Comparison of ENCODE assay signal across 12 cellular contexts in the genomic region with DNA sequence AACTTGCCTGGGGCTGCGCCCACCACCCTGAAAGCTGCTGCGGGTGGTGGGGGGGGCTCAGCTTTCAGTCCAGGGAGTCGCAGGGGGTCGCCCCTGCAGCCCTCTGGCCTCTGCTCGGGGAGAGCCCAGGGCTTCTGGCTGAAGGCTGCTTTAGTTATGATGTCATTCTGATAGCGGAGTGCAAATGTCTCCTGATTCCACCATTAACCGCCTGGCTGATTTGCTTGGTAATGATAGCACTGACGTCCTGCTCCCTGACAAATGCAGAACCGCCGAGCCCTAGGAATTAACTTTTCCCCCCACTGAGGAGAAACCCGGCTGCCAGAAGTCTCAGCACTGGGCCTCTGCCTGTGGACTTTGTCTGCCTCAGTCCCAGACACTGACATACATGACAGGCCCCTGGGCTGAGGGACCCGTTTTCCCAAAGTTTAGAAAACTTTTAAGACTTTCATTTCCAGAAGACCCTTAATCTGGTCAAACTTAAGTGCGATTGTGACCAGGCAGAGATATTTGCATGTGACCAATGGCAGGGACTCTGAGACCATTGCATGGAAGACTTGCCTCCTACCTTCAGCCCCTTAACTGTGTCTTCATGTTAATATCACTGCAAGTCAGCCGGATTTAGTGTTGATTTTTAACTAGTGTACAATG.
DNase-seq lines count a peak whose midpoint lies in the region; ATAC-seq, FAIRE-seq and TF ChIP-seq lines count a peak whose summit lies in the region.
"Had no signal": no experiment of that assay in that cellular context is flagged by ENCODE, and none has a peak within 500 bp of the region (broad histone marks: within the 10 kb centered on the region; RNA-seq: fewer than 3 reads in every experiment).

No MANE protein-coding gene starts in this region.

- TF ChIP-seq POLR2A in A549 (IDR thresholded peaks at IDR 0.05; ENCODE audit: low read length) (no peak), IMR-90 (IDR thresholded peaks at IDR 0.05; ENCODE audit: low read depth, low read length) (no peak), H1 (IDR thresholded peaks at IDR 0.05; ENCODE audit: control extremely low read depth in 1 of 2, low read depth in 2 of 2, low read length in 2 of 2) (no peak), prostate gland (IDR thresholded peaks at IDR 0.05) (no peak)

- no peak overlapping the region for H2BK15ac ChIP-seq in IMR-90 (ENCODE audit: low read depth, low read length)
- no peak overlapping the region for H2BK15ac ChIP-seq in H1 (ENCODE audit: low read length)

- H3K4me1 ChIP-seq in A549 (peaks cover 37% of the 10 kb centered on the region), IMR-90 (ENCODE audit: control insufficient read depth, insufficient read depth, low read length) (peaks cover 4% of the 10 kb centered on the region; the same call in 1 of the 2 replicates), H1 (replicated peaks in 1 of 4; ENCODE audit: control insufficient read depth in 3 of 4, insufficient read depth in 4 of 4, low read length in 3 of 4) (peaks cover 0 to 12% (median 5%) of the 10 kb centered on the region in 4 experiments; a peak in 6 of 7 replicates), mesodermal cell (ENCODE audit: control insufficient read depth, insufficient read depth, low read length, poor library complexity, severe bottlenecking) (peaks cover 15% of the 10 kb centered on the region), prostate gland (replicated peaks) (peaks cover 11% of the 10 kb centered on the region)

- H3K4me3 ChIP-seq in A549 (no peak overlapping the region), IMR-90 (ENCODE audit: insufficient read depth, low read depth, low read length) (no peak overlapping the region), H1 (ENCODE audit: extremely low read depth in 1 of 4, insufficient read depth in 2 of 4, low read depth in 3 of 4, low read length in 4 of 4) (peak overlapping the region; percentile 29 to 77 (median 48); a peak in 5 of 8 replicates), mesodermal cell (ENCODE audit: extremely low read depth, insufficient read depth, low read length, poor library complexity, severe bottlenecking) (peak overlapping the region; percentile 42), prostate gland (no peak overlapping the region)
- H3K4me3 ChIP-seq: lung had no signal

- in situ Hi-C loops in IMR-90 (cut with MboI; ENCODE audit: low sequenced_read_pairs) = no loop called here

- peaks cover 63% of the 10 kb centered on the region for H3K27me3 Mint-ChIP-seq in activated CD4-positive, alpha-beta memory T cell treated with anti-CD3 and anti-CD28 coated beads, Interleukin-2, amount 10 ng/mL, durations not matched to agents 7 days and 5 days

- H3K36me3 Mint-ChIP-seq in activated CD4-positive, alpha-beta memory T cell treated with anti-CD3 and anti-CD28 coated beads, Interleukin-2, amount 10 ng/mL, durations not matched to agents 7 days and 5 days (ENCODE audit: low read depth) = peaks cover 7% of the 10 kb centered on the region

- no peak overlapping the region for H2BK20ac ChIP-seq in IMR-90 (ENCODE audit: low read depth, low read length)
- H2BK20ac ChIP-seq in H1 (ENCODE audit: low read length) = no peak overlapping the region

- H3K9me3 Mint-ChIP-seq in activated CD4-positive, alpha-beta memory T cell treated with anti-CD3 and anti-CD28 coated beads, Interleukin-2, amount 10 ng/mL, durations not matched to agents 7 days and 5 days = no peaks in the 10 kb centered on the region
- H3K9me3 Mint-ChIP-seq: activated T-cell treated with anti-CD3 and anti-CD28 coated beads, Interleukin-2, amount 50 U/mL, for 72 hours had no signal

- no peak overlapping the region for H3K18ac ChIP-seq in IMR-90 (ENCODE audit: low read depth, low read length)
- no peak overlapping the region for H3K18ac ChIP-seq in H1 (ENCODE audit: extremely low read depth, low read length)

- peaks cover 50% of the 10 kb centered on the region for H3K27me3 ChIP-seq in IMR-90 (ENCODE audit: control insufficient read depth, insufficient read depth, low read length)
- H3K27me3 ChIP-seq in H1 (replicated peaks in 1 of 4; ENCODE audit: control insufficient read depth in 3 of 4, extremely low read depth in 1 of 4, insufficient read depth in 3 of 4, low read length in 3 of 4) = peaks cover 15 to 66% (median 62%) of the 10 kb centered on the region in 4 experiments
- peaks cover 13% of the 10 kb centered on the region for H3K27me3 ChIP-seq in prostate gland (replicated peaks; ENCODE audit: insufficient read depth)

- DNase-seq in A549 (ENCODE audit: low read depth in 1 of 2, low spot score in 1 of 2) = no peak
- peak; percentile 4 for DNase-seq in IMR-90
- DNase-seq in H1 (ENCODE audit: low read depth in 1 of 2, low spot score in 2 of 2) = peak in 1 of 2 experiments; percentile 48
- no peak for DNase-seq in prostate gland (ENCODE audit: low spot score)
- DNase-seq in activated CD4-positive, alpha-beta memory T cell treated with anti-CD3 and anti-CD28 coated beads, Interleukin-2, amount 10 ng/mL, durations not matched to agents 7 days and 5 days = no peak
- DNase-seq in occipital lobe (lab: John Stamatoyannopoulos, UW) = no peak
- DNase-seq: activated T-cell treated with anti-CD3 and anti-CD28 coated beads, Interleukin-2, amount 50 U/mL, for 72 hours had no signal

- H2BK12ac ChIP-seq in H1 (ENCODE audit: low read depth, low read length) = no peak overlapping the region

- H4K20me1 ChIP-seq in IMR-90 (ENCODE audit: insufficient read depth, low read length) = no peaks in the 10 kb centered on the region
- no peaks in the 10 kb centered on the region for H4K20me1 ChIP-seq in H1 (replicated peaks in 1 of 2; ENCODE audit: control insufficient read depth in 1 of 2, insufficient read depth in 2 of 2, low read length in 2 of 2)

- no peaks in the 10 kb centered on the region for H3K79me2 ChIP-seq in H1 (ENCODE audit: control insufficient read depth in 1 of 2, insufficient read depth in 2 of 2, low read length in 2 of 2)

- TF ChIP-seq CTCF in A549 (IDR thresholded peaks at IDR 0.05) (no peak), IMR-90 (conservative IDR thresholded peaks at IDR 0.05; ENCODE audit: low read depth, low read length) (no peak), H1 (IDR thresholded peaks at IDR 0.05; ENCODE audit: control extremely low read depth in 1 of 3, insufficient read depth in 1 of 3, low read depth in 1 of 3, low read length in 3 of 3) (no peak), prostate gland (IDR thresholded peaks at IDR 0.05) (no peak)

- dilution Hi-C loops in IMR-90 (cut with HindIII; ENCODE audit: low sequenced_read_pairs, unreplicated experiment) = no loop called here

- no peak overlapping the region for H2AK9ac ChIP-seq in IMR-90 (replicated peaks; ENCODE audit: low read depth, low read length, poor library complexity)

- POLR2A ChIA-PET in A549 (lab: Yijun Ruan, JAX) (no interaction called here), IMR-90 (lab: Charles Lee; ENCODE audit: unreplicated experiment) (no interaction called here), H1 (lab: Charles Lee; ENCODE audit: partially characterized antibody) (no interaction called here)
- POLR2A ChIA-PET in activated CD4-positive, alpha-beta memory T cell treated with anti-CD3 and anti-CD28 coated beads, Interleukin-2, amount 10 ng/mL, durations not matched to agents 7 days and 5 days (lab: Charles Lee) = no interaction called here

- no peak overlapping the region for H2AK5ac ChIP-seq in IMR-90 (ENCODE audit: low read depth, low read length)
- no peak overlapping the region for H2AK5ac ChIP-seq in H1 (ENCODE audit: low read depth, low read length)

- H4K8ac ChIP-seq in IMR-90 (ENCODE audit: low read depth in 2 of 2, low read length in 2 of 2) (no peak overlapping the region), H1 (ENCODE audit: extremely low read depth, insufficient read depth, low read length) (no peak overlapping the region; the same call in 1 of the 2 replicates)

- ATAC-seq in A549 (no peak), IMR-90 (ENCODE audit: low read depth) (no peak), GM19395 (IDR thresholded peaks at IDR 0.05; ENCODE audit: unreplicated experiment) (no peak)
- ATAC-seq: activated T-cell treated with anti-CD3 and anti-CD28 coated beads, Interleukin-2, amount 50 U/mL, for 72 hours had no signal

- H3K9me3 ChIP-seq in A549 = no peaks in the 10 kb centered on the region
- no peaks in the 10 kb centered on the region for H3K9me3 ChIP-seq in IMR-90 (ENCODE audit: control insufficient read depth, insufficient read depth, low read length)
- H3K9me3 ChIP-seq in H1 (ENCODE audit: insufficient read depth in 2 of 2, low read depth in 1 of 2, low read length in 1 of 2) = no peaks in the 10 kb centered on the region
- no peaks in the 10 kb centered on the region for H3K9me3 ChIP-seq in mesodermal cell (ENCODE audit: control insufficient read depth, low read length)
- no peaks in the 10 kb centered on the region for H3K9me3 ChIP-seq in prostate gland

- no peaks in the 10 kb centered on the region for H3K36me3 ChIP-seq in IMR-90 (ENCODE audit: control insufficient read depth, insufficient read depth, low read length)
- no peaks in the 10 kb centered on the region for H3K36me3 ChIP-seq in H1 (ENCODE audit: control insufficient read depth in 2 of 4, insufficient read depth in 4 of 4, low read length in 3 of 4)
- H3K36me3 ChIP-seq in mesodermal cell (ENCODE audit: control insufficient read depth, insufficient read depth, low read length) = no peaks in the 10 kb centered on the region
- H3K36me3 ChIP-seq in prostate gland = no peaks in the 10 kb centered on the region

- no peak overlapping the region for H4K5ac ChIP-seq in IMR-90 (ENCODE audit: low read depth, low read length)
- H4K5ac ChIP-seq in H1 (ENCODE audit: insufficient read length, low read depth, low read length) = no peak overlapping the region

- no peak overlapping the region for H3K27ac Mint-ChIP-seq in activated CD4-positive, alpha-beta memory T cell treated with anti-CD3 and anti-CD28 coated beads, Interleukin-2, amount 10 ng/mL, durations not matched to agents 7 days and 5 days
- H3K27ac Mint-ChIP-seq: activated T-cell treated with anti-CD3 and anti-CD28 coated beads, Interleukin-2, amount 50 U/mL, for 72 hours had no signal

- no peak for TF ChIP-seq RAD21 in A549 (conservative IDR thresholded peaks at IDR 0.05 in 1 of 2, IDR thresholded peaks at IDR 0.05 in 1 of 2)
- no peak for TF ChIP-seq RAD21 in IMR-90 (IDR thresholded peaks at IDR 0.05; ENCODE audit: low read length)
- no peak for TF ChIP-seq RAD21 in H1 (IDR thresholded peaks at IDR 0.05 in 1 of 2, conservative IDR thresholded peaks at IDR 0.05 in 1 of 2; ENCODE audit: low read depth in 2 of 2, low read length in 2 of 2)

- H3K23ac ChIP-seq in IMR-90 (ENCODE audit: low read depth, low read length) (no peak overlapping the region), H1 (ENCODE audit: insufficient read length) (no peak overlapping the region)

- H3K79me1 ChIP-seq in IMR-90 (ENCODE audit: low read depth in 1 of 2, low read length in 2 of 2) = no peaks in the 10 kb centered on the region
- H3K79me1 ChIP-seq in H1 (ENCODE audit: low read depth, low read length) = no peaks in the 10 kb centered on the region

- no TSS peak for BruUV-seq in IMR-90 (replicated peaks; lab: Mats Ljungman, UMichigan)

- no peak overlapping the region for H3K4ac ChIP-seq in IMR-90 (ENCODE audit: low read depth, low read length)
- no peak overlapping the region for H3K4ac ChIP-seq in H1 (replicated peaks; ENCODE audit: insufficient read length, low read depth, low read length)

- CTCF ChIA-PET in A549 (lab: Yijun Ruan, JAX) = interaction anchor here (0.7 to 1.3 kb wide), 7 partner anchors 8 to 623 kb away, joined by 3 to 4 read pairs (median 3); a partner anchor contains a TSS
- CTCF ChIA-PET in IMR-90 (lab: Yijun Ruan, JAX) = interaction anchor here (0.6 kb wide), 1 partner anchor 323 kb away, joined by 4 read pairs; no protein-coding TSS in a partner anchor
- CTCF ChIA-PET in H1 (lab: Charles Lee; ENCODE audit: partially characterized antibody) = interaction anchor here (1.2 to 1.4 kb wide), 4 partner anchors 8 to 437 kb away, joined by 3 to 5 read pairs (median 4); no protein-coding TSS in a partner anchor
- CTCF ChIA-PET in activated CD4-positive, alpha-beta memory T cell treated with anti-CD3 and anti-CD28 coated beads, Interleukin-2, amount 10 ng/mL, durations not matched to agents 7 days and 5 days (lab: Charles Lee) = no interaction called here

- H2BK5ac ChIP-seq in IMR-90 (ENCODE audit: low read depth, low read length, poor library complexity, severe bottlenecking) = no peak overlapping the region
- no peak overlapping the region for H2BK5ac ChIP-seq in H1 (ENCODE audit: low read depth, low read length)

- TF ChIP-seq EP300 in A549 (IDR thresholded peaks at IDR 0.05) (no peak), H1 (IDR thresholded peaks at IDR 0.05; ENCODE audit: borderline replicate concordance in 1 of 2, low read depth in 2 of 2, low read length in 2 of 2) (no peak)

- peaks cover 17% of the 10 kb centered on the region for H3K23me2 ChIP-seq in H1 (ENCODE audit: low read depth, low read length)

- H4K91ac ChIP-seq in IMR-90 (ENCODE audit: insufficient read depth, low read depth, low read length) = no peak overlapping the region
- no peak overlapping the region for H4K91ac ChIP-seq in H1 (replicated peaks; ENCODE audit: insufficient read length, low read length)

- H3K4me1 Mint-ChIP-seq in activated CD4-positive, alpha-beta memory T cell treated with anti-CD3 and anti-CD28 coated beads, Interleukin-2, amount 10 ng/mL, durations not matched to agents 7 days and 5 days = peaks cover 23% of the 10 kb centered on the region

- no peaks in the 10 kb centered on the region for H3K9me1 ChIP-seq in IMR-90 (ENCODE audit: insufficient read depth, low read length)

- H2AFZ ChIP-seq in IMR-90 (replicated peaks; ENCODE audit: low read length, poor library complexity) (no peak overlapping the region), H1 (ENCODE audit: low read length) (no peak overlapping the region)

- H2BK120ac ChIP-seq in IMR-90 (ENCODE audit: low read depth, low read length) (no peak overlapping the region), H1 (replicated peaks; ENCODE audit: low read depth, low read length) (no peak overlapping the region)

- no peak overlapping the region for H3K9ac ChIP-seq in IMR-90 (ENCODE audit: low read depth, low read length)
- H3K9ac ChIP-seq in H1 (replicated peaks in 1 of 4; ENCODE audit: extremely low read depth in 1 of 4, low read depth in 3 of 4, low read length in 3 of 4) = no peak overlapping the region

- 48% methylated on average over 14 of the region's 14 CpGs for WGBS in A549 (ENCODE audit: missing lambda C conversion rate)
- no CpG with 5 or more reads among the region's 14 CpGs for WGBS in IMR-90 (ENCODE audit: extremely low coverage in 2 of 2, insufficient read length in 1 of 2), 2 experiments
- 17% methylated on average over 14 of the region's 14 CpGs; no CpG with 5 or more reads in 1 of the 2 experiments for WGBS in H1 (ENCODE audit: extremely low coverage in 1 of 2, insufficient coverage in 1 of 2, insufficient read length in 1 of 2, insufficient replicate concordance in 2 of 2, low coverage in 1 of 2, low lambda C conversion rate in 2 of 2, missing lambda C conversion rate in 1 of 2), 2 experiments
- WGBS in mesodermal cell (ENCODE audit: insufficient coverage in 2 of 2), 2 experiments = 13 to 17% methylated on average over 9 of the region's 14 CpGs
- 74% methylated on average over 14 of the region's 14 CpGs for WGBS in prostate gland

- no peak overlapping the region for H3K14ac ChIP-seq in IMR-90 (replicated peaks; ENCODE audit: low read depth, low read length)
- H3K14ac ChIP-seq in H1 (ENCODE audit: insufficient read length) = no peak overlapping the region

- FAIRE-seq in A549 (lab: Jason Lieb, UNC) = peak; percentile 84
- no peak for FAIRE-seq in H1 (lab: Jason Lieb, UNC)

- H3K4me2 ChIP-seq in A549 (no peak overlapping the region), IMR-90 (ENCODE audit: low read depth, low read length) (no peak overlapping the region), H1 (ENCODE audit: insufficient read depth in 1 of 2, low read depth in 2 of 2, low read length in 2 of 2) (peak overlapping the region; percentile 80 to 99)

- H3K56ac ChIP-seq in IMR-90 (ENCODE audit: extremely low read depth, insufficient read depth, low read length) (no peak overlapping the region), H1 (replicated peaks; ENCODE audit: insufficient read length, low read depth, low read length) (no peak overlapping the region)

- H3K4me3 Mint-ChIP-seq in activated CD4-positive, alpha-beta memory T cell treated with anti-CD3 and anti-CD28 coated beads, Interleukin-2, amount 10 ng/mL, durations not matched to agents 7 days and 5 days = no peak overlapping the region
- H3K4me3 Mint-ChIP-seq: central memory CD8-positive, alpha-beta T cell had no signal

- intact Hi-C loops in IMR-90 (cut with micrococcal nuclease) (loop anchor here (10.0 kb wide), 2 partner anchors 285 to 415 kb away; a partner anchor contains a TSS), prostate gland (cut with DNase I) (loop anchor here (10.0 kb wide), 1 partner anchor 175 kb away; no protein-coding TSS in a partner anchor)

- H3K27ac ChIP-seq in A549 = no peak overlapping the region
- no peak overlapping the region for H3K27ac ChIP-seq in IMR-90 (ENCODE audit: insufficient read depth, low read length)
- no peak overlapping the region for H3K27ac ChIP-seq in H1 (ENCODE audit: low read depth, low read length)
- H3K27ac ChIP-seq in mesodermal cell (ENCODE audit: low read depth, low read length, severe bottlenecking) = no peak overlapping the region
- H3K27ac ChIP-seq in prostate gland = no peak overlapping the region
- H3K27ac ChIP-seq: GM23248 had no signal

Comparison
In these comparisons a context has a peak if more than half of its experiments do, and no peak if none do; other contexts are left out.
1. H3K4me2 ChIP-seq: peak in H1 (2 of 2); none in A549 (single experiment) and IMR-90 (single experiment).
2. H3K4me3 ChIP-seq: peak in H1 (4 of 4) and mesodermal cell (single experiment); none in A549 (single experiment), IMR-90 (single experiment) and prostate gland (0 of 2).